Comparison of ENCODE assay signal across 1 cellular context in genomic region chr1:70205437-70206118, GRCh38.
A peak's percentile ranks its signal among the peaks of the same experiment; 100 is the strongest.
TF ChIP-seq lines count a peak whose summit lies in the region.

Gene LRRC40 (minus strand): TSS chr1:70205579. CDS start chr1:70205540, 39 bp downstream.

TF ChIP-seq in HEK293, 187 proteins besides CTCF, POLR2A, EP300 and RAD21 (continued from another document and continues in another):
- TF ChIP-seq HIC1 (tag by site-specific recombination; IDR thresholded peaks at IDR 0.05) (no peak), KLF7 (tag by site-specific recombination; IDR thresholded peaks at IDR 0.05; ENCODE audit: borderline replicate concordance) (peak; percentile 91), ZNF623 (tag by site-specific recombination; IDR thresholded peaks at IDR 0.05) (no peak), ZNF785 (tag by site-specific recombination; IDR thresholded peaks at IDR 0.05) (no peak), ZNF2 (tag by site-specific recombination; IDR thresholded peaks at IDR 0.05) (peak; percentile 22; the same call in 1 of the 2 replicates), ZNF292 (tag by site-specific recombination; IDR thresholded peaks at IDR 0.05; ENCODE audit: borderline replicate concordance, low read depth) (no peak), ZBTB7A (tag by site-specific recombination; IDR thresholded peaks at IDR 0.05; ENCODE audit: low read depth) (no peak; the same call in none of the 2 replicates), ZNF341 (tag by site-specific recombination; IDR thresholded peaks at IDR 0.05; ENCODE audit: low read depth) (no peak), ZNF76 (tag by site-specific recombination; IDR thresholded peaks at IDR 0.05; ENCODE audit: borderline replicate concordance, low read depth) (peak; percentile 78), HOXC10 (CRISPR knock-in tag; IDR thresholded peaks at IDR 0.05) (no peak), ZBTB17 (tag by site-specific recombination; IDR thresholded peaks at IDR 0.05) (peak; percentile 98), ZNF10 (tag by site-specific recombination; IDR thresholded peaks at IDR 0.05) (peak; percentile 69; the same call in 1 of the 2 replicates), ZNF133 (tag by site-specific recombination; IDR thresholded peaks at IDR 0.05) (no peak), KLF9 (tag by site-specific recombination; IDR thresholded peaks at IDR 0.05; ENCODE audit: low read depth) (peak; percentile 56; the same call in 1 of the 2 replicates), ZNF398 (tag by site-specific recombination; IDR thresholded peaks at IDR 0.05) (no peak), ZSCAN16 (tag by site-specific recombination; IDR thresholded peaks at IDR 0.05) (no peak), ZNF335 (tag by site-specific recombination; conservative IDR thresholded peaks at IDR 0.05) (peak; percentile 99), ZNF555 (tag by site-specific recombination; conservative IDR thresholded peaks at IDR 0.05) (no peak), ZNF302 (tag by site-specific recombination; IDR thresholded peaks at IDR 0.05; ENCODE audit: low read depth) (no peak), ZNF514 (tag by site-specific recombination; IDR thresholded peaks at IDR 0.05) (no peak), ZNF426 (tag by site-specific recombination; IDR thresholded peaks at IDR 0.05) (no peak), PRDM2 (tag by site-specific recombination; IDR thresholded peaks at IDR 0.05; ENCODE audit: borderline replicate concordance) (no peak), ZNF266 (tag by site-specific recombination; IDR thresholded peaks at IDR 0.05; ENCODE audit: low read depth) (no peak), ZNF214 (tag by site-specific recombination; IDR thresholded peaks at IDR 0.05; ENCODE audit: borderline replicate concordance) (no peak), ZNF221 (tag by site-specific recombination; IDR thresholded peaks at IDR 0.05; ENCODE audit: borderline replicate concordance) (no peak), ZNF513 (tag by site-specific recombination; IDR thresholded peaks at IDR 0.05) (no peak), ZNF48 (tag by site-specific recombination; IDR thresholded peaks at IDR 0.05) (no peak), ZNF544 (tag by site-specific recombination; IDR thresholded peaks at IDR 0.05) (no peak), ZNF433 (tag by site-specific recombination; IDR thresholded peaks at IDR 0.05; ENCODE audit: low read depth) (no peak), ZNF510 (tag by site-specific recombination; IDR thresholded peaks at IDR 0.05; ENCODE audit: insufficient replicate concordance) (no peak), ZBTB26 (tag by site-specific recombination; optimal IDR thresholded peaks at IDR 0.05) (peak; percentile 99), ZNF664 (tag by site-specific recombination; IDR thresholded peaks at IDR 0.05) (peak; percentile 17; the same call in 1 of the 2 replicates), ZNF558 (tag by site-specific recombination; IDR thresholded peaks at IDR 0.05) (no peak), ZNF658 (tag by site-specific recombination; IDR thresholded peaks at IDR 0.05) (no peak), ZNF585B (tag by site-specific recombination; IDR thresholded peaks at IDR 0.05) (no peak), ZNF677 (tag by site-specific recombination; IDR thresholded peaks at IDR 0.05) (no peak), GLIS2 (tag by site-specific recombination; IDR thresholded peaks at IDR 0.05) (no peak), ZNF24 (tag by site-specific recombination; IDR thresholded peaks at IDR 0.05) (peak; percentile 63; the same call in 1 of the 2 replicates), ZNF521 (tag by site-specific recombination; IDR thresholded peaks at IDR 0.05) (no peak), ZNF184 (tag by site-specific recombination; IDR thresholded peaks at IDR 0.05) (no peak), SALL2 (tag by site-specific recombination; IDR thresholded peaks at IDR 0.05; ENCODE audit: borderline replicate concordance) (no peak)
- TF ChIP-seq, protein P1, sequence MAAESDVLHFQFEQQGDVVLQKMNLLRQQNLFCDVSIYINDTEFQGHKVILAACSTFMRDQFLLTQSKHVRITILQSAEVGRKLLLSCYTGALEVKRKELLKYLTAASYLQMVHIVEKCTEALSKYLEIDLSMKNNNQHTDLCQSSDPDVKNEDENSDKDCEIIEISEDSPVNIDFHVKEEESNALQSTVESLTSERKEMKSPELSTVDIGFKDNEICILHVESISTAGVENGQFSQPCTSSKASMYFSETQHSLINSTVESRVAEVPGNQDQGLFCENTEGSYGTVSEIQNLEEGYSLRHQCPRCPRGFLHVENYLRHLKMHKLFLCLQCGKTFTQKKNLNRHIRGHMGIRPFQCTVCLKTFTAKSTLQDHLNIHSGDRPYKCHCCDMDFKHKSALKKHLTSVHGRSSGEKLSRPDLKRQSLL (tag by site-specific recombination; IDR thresholded peaks at IDR 0.05) = no peak
- TF ChIP-seq, protein P2, sequence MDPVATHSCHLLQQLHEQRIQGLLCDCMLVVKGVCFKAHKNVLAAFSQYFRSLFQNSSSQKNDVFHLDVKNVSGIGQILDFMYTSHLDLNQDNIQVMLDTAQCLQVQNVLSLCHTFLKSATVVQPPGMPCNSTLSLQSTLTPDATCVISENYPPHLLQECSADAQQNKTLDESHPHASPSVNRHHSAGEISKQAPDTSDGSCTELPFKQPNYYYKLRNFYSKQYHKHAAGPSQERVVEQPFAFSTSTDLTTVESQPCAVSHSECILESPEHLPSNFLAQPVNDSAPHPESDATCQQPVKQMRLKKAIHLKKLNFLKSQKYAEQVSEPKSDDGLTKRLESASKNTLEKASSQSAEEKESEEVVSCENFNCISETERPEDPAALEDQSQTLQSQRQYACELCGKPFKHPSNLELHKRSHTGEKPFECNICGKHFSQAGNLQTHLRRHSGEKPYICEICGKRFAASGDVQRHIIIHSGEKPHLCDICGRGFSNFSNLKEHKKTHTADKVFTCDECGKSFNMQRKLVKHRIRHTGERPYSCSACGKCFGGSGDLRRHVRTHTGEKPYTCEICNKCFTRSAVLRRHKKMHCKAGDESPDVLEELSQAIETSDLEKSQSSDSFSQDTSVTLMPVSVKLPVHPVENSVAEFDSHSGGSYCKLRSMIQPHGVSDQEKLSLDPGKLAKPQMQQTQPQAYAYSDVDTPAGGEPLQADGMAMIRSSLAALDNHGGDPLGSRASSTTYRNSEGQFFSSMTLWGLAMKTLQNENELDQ (tag by site-specific recombination; IDR thresholded peaks at IDR 0.05; ENCODE audit: low read depth) = no peak
- TF ChIP-seq, protein P3, sequence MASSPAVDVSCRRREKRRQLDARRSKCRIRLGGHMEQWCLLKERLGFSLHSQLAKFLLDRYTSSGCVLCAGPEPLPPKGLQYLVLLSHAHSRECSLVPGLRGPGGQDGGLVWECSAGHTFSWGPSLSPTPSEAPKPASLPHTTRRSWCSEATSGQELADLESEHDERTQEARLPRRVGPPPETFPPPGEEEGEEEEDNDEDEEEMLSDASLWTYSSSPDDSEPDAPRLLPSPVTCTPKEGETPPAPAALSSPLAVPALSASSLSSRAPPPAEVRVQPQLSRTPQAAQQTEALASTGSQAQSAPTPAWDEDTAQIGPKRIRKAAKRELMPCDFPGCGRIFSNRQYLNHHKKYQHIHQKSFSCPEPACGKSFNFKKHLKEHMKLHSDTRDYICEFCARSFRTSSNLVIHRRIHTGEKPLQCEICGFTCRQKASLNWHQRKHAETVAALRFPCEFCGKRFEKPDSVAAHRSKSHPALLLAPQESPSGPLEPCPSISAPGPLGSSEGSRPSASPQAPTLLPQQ (tag by site-specific recombination; IDR thresholded peaks at IDR 0.05) = peak; percentile 80
- TF ChIP-seq, protein P4, sequence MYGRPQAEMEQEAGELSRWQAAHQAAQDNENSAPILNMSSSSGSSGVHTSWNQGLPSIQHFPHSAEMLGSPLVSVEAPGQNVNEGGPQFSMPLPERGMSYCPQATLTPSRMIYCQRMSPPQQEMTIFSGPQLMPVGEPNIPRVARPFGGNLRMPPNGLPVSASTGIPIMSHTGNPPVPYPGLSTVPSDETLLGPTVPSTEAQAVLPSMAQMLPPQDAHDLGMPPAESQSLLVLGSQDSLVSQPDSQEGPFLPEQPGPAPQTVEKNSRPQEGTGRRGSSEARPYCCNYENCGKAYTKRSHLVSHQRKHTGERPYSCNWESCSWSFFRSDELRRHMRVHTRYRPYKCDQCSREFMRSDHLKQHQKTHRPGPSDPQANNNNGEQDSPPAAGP (tag by site-specific recombination; IDR thresholded peaks at IDR 0.05) = peak; percentile 78; the same call in 1 of the 2 replicates
